Comparison of ENCODE assay signal across 9 cellular contexts in genomic region chr16:21277927-21278706, GRCh38. TPM values are rescaled to one million over a fixed set of nuclear protein-coding genes. Genes with fewer than 3 reads are reported as not detected.
DNase-seq lines count a peak whose midpoint lies in the region; ATAC-seq, FAIRE-seq and TF ChIP-seq lines count a peak whose summit lies in the region.
"Had no signal": no experiment of that assay in that cellular context is flagged by ENCODE, and none has a peak within 500 bp of the region (broad histone marks: within the 10 kb centered on the region; RNA-seq: fewer than 3 reads in every experiment).

TSS of gene CRYM (minus strand) at chr16:21278290. CDS start at chr16:21278251, 39 bp downstream.

- 4% methylated on average over 32 of the region's 46 CpGs for WGBS in K562 (ENCODE audit: insufficient coverage, low coverage, missing lambda C conversion rate)
- 3% methylated on average over 33 of the region's 46 CpGs for WGBS in smooth muscle cell (ENCODE audit: low lambda C conversion rate)

- peak within 1 kb of the TSS; percentile 36 for H3K4me3 ChIP-seq in K562
- H3K4me3 ChIP-seq in smooth muscle cell = peak within 1 kb of the TSS; percentile 60

- no peak for TF ChIP-seq POLR2A in K562 (conservative IDR thresholded peaks at IDR 0.05)

- no peaks in the 10 kb centered on the region for H3F3A ChIP-seq in smooth muscle cell (ENCODE audit: low read depth)

- H3K36me3 ChIP-seq in K562 (ENCODE audit: control insufficient read depth, insufficient read depth, low read length) (no peaks in the 10 kb centered on the region), smooth muscle cell (ENCODE audit: low read depth) (no peaks in the 10 kb centered on the region)

- POLR2A ChIA-PET in RWPE1 (lab: Yijun Ruan, JAX; ENCODE audit: low non-redundant PET) (no interaction called here), K562 (lab: Yijun Ruan, JAX) (interaction anchor here (1.0 to 1.1 kb wide), 3 partner anchors 9 to 61 kb away, joined by 3 to 5 read pairs (median 4); no protein-coding TSS in a partner anchor)

- H4K20me1 ChIP-seq in K562 (replicated peaks; ENCODE audit: control insufficient read depth, insufficient read depth, low read length) (no peaks in the 10 kb centered on the region), smooth muscle cell (ENCODE audit: low read depth) (no peaks in the 10 kb centered on the region)

- H3K9me1 ChIP-seq in K562 (ENCODE audit: control insufficient read depth, insufficient read depth, low read length) = no peaks in the 10 kb centered on the region

- DNase-seq in NCI-H1436 (lab: John Stamatoyannopoulos, UW) (peak; percentile 63), NCI-H1436 treated with DMSO at 0.1 percent for 48 hours (lab: John Stamatoyannopoulos, UW) (no peak), HK-2 (ENCODE audit: unreplicated experiment) (peak; percentile 38), RWPE1 (ENCODE audit: low spot score) (peak; percentile 55), K562 (ENCODE audit: extremely low read depth in 1 of 4, low spot score in 3 of 4) (peak; percentile 66 to 86 (median 86)), iPS-NIHi11 (ENCODE audit: low spot score) (peak; percentile 90), smooth muscle cell (lab: John Stamatoyannopoulos, UW; ENCODE audit: unreplicated experiment) (peak; percentile 18)

- H3K27me3 ChIP-seq in K562 (ENCODE audit: control insufficient read depth in 2 of 2, insufficient read depth in 2 of 2, low read length in 2 of 2) = peaks cover 19 to 35% of the 10 kb centered on the region in 2 experiments
- H3K27me3 ChIP-seq in smooth muscle cell (ENCODE audit: low read depth) = peaks cover 44% of the 10 kb centered on the region

- FAIRE-seq in K562 (lab: Jason Lieb, UNC) = no peak

- H2AFZ ChIP-seq in K562 (ENCODE audit: low read depth, low read length) = peak within 1 kb of the TSS; percentile 77
- peak within 1 kb of the TSS; percentile 90 for H2AFZ ChIP-seq in smooth muscle cell (ENCODE audit: low read depth)

- H3K4me1 ChIP-seq in K562 (replicated peaks in 1 of 2; ENCODE audit: control insufficient read depth in 2 of 2, insufficient read depth in 2 of 2, low read length in 2 of 2) = peaks cover 5 to 15% of the 10 kb centered on the region in 2 experiments; a peak in 3 of 5 replicates
- peaks cover 8% of the 10 kb centered on the region for H3K4me1 ChIP-seq in smooth muscle cell (ENCODE audit: low read depth)

- no TSS peak for BruUV-seq in K562 (replicated peaks; lab: Mats Ljungman, UMichigan)

- CTCF ChIA-PET in RWPE1 (lab: Yijun Ruan, JAX) = interaction anchor here (0.5 to 1.9 kb wide), 7 partner anchors 11 to 157 kb away, joined by 3 to 11 read pairs (median 4); no protein-coding TSS in a partner anchor
- CTCF ChIA-PET in K562 (lab: Yijun Ruan, JAX; ENCODE audit: low intra/inter-chr PET ratio) = interaction anchor here (3.9 kb wide), 1 partner anchor 89 kb away, joined by 27 read pairs; no protein-coding TSS in a partner anchor

- H3K9me3 ChIP-seq in K562 (replicated peaks; ENCODE audit: control insufficient read depth, insufficient read depth, low read depth, low read length) (peaks cover 7% of the 10 kb centered on the region), smooth muscle cell (replicated peaks; ENCODE audit: low read depth) (no peaks in the 10 kb centered on the region)

- intact Hi-C loops in K562 (cut with micrococcal nuclease) = loop anchor here (1.0 to 5.0 kb wide), 3 partner anchors 22 to 89 kb away; no protein-coding TSS in a partner anchor

- H3K79me2 ChIP-seq in K562 (ENCODE audit: control insufficient read depth, insufficient read depth, low read length) (no peaks in the 10 kb centered on the region), smooth muscle cell (ENCODE audit: low read depth) (no peaks in the 10 kb centered on the region)

- H3K9ac ChIP-seq in K562 (ENCODE audit: insufficient read depth in 1 of 2, low read depth in 2 of 2, low read length in 2 of 2) = peak within 1 kb of the TSS in 1 of 2 experiments; percentile 90; a peak in 3 of 4 replicates
- H3K9ac ChIP-seq in smooth muscle cell (ENCODE audit: low read depth) = peak within 1 kb of the TSS; percentile 62

- no peak for TF ChIP-seq EP300 in K562 (IDR thresholded peaks at IDR 0.05; ENCODE audit: low read length)

- H3K27ac ChIP-seq in RWPE1 (no peak within 1 kb of the TSS), K562 (ENCODE audit: extremely low read depth, low read depth, low read length) (no peak within 1 kb of the TSS; the same call in 2 of the 3 replicates), smooth muscle cell (ENCODE audit: low read depth) (no peak within 1 kb of the TSS)
- H3K27ac ChIP-seq: epithelial cell of prostate had no signal

- TF ChIP-seq CTCF in RWPE1 (conservative IDR thresholded peaks at IDR 0.05; ENCODE audit: low read depth) = peak; percentile 65
- TF ChIP-seq CTCF in K562 (IDR thresholded peaks at IDR 0.05 in 2 of 3, conservative IDR thresholded peaks at IDR 0.05 in 1 of 3; ENCODE audit: insufficient read depth in 2 of 3, low read depth in 1 of 3, low read length in 3 of 3) = peak; percentile 69 to 84 (median 78)
- TF ChIP-seq CTCF in smooth muscle cell (IDR thresholded peaks at IDR 0.05; ENCODE audit: borderline replicate concordance, insufficient read depth, poor library complexity, severe bottlenecking) = peak; percentile 71

- in situ Hi-C loops in K562 (cut with MboI) = loop anchor here (5.0 kb wide), 1 partner anchor 81 kb away; no protein-coding TSS in a partner anchor

- TF ChIP-seq RAD21 in K562 (CRISPR knock-in tag; conservative IDR thresholded peaks at IDR 0.05 in 1 of 2, IDR thresholded peaks at IDR 0.05 in 1 of 2) = peak; percentile 43 to 66

- peak within 1 kb of the TSS; percentile 87 for H3K4me2 ChIP-seq in K562 (ENCODE audit: insufficient read depth, low read length)
- H3K4me2 ChIP-seq in smooth muscle cell = peak within 1 kb of the TSS; percentile 88

- ATAC-seq in K562 = peak; percentile 99
- no peak for ATAC-seq in GM21381 (IDR thresholded peaks at IDR 0.05; ENCODE audit: unreplicated experiment)

TF ChIP-seq in K562, 482 proteins besides CTCF, POLR2A, EP300 and RAD21 (continues in another document):
- TF ChIP-seq ELF2 (CRISPR knock-in tag; IDR thresholded peaks at IDR 0.05) (no peak), ZNF395 (CRISPR knock-in tag; IDR thresholded peaks at IDR 0.05) (no peak), MITF (IDR thresholded peaks at IDR 0.05) (no peak), ETV1 (tag; conservative IDR thresholded peaks at IDR 0.05; ENCODE audit: low read depth) (no peak), GATAD2A (IDR thresholded peaks at IDR 0.05) (no peak), MTA1 (IDR thresholded peaks at IDR 0.05; ENCODE audit: borderline replicate concordance) (no peak), SRSF9 (IDR thresholded peaks at IDR 0.05; ENCODE audit: borderline replicate concordance, low read depth, low read length) (no peak), ZNF232 (CRISPR knock-in tag; IDR thresholded peaks at IDR 0.05) (no peak), ZBTB17 (CRISPR knock-in tag; IDR thresholded peaks at IDR 0.05) (no peak), ZNF668 (CRISPR knock-in tag; IDR thresholded peaks at IDR 0.05) (no peak), NR2C2 (CRISPR knock-in tag; IDR thresholded peaks at IDR 0.05) (no peak), NR2C2 (tag; IDR thresholded peaks at IDR 0.05) (no peak), ARID2 (IDR thresholded peaks at IDR 0.05) (peak; percentile 39; the same call in 1 of the 2 replicates), SAFB (IDR thresholded peaks at IDR 0.05; ENCODE audit: borderline replicate concordance, low read depth, low read length) (no peak)

RNA-seq across cellular contexts. Expression of gene CRYM, which starts in this region (rescaled TPM):
- 0.58 and 1.00 TPM in 2 replicates for total RNA-seq in K562 (2011; cell fraction: chromatin; rRNA removed; ENCODE audit: low replicate concordance)
- 0.33 and 0.66 TPM in 2 replicates for total RNA-seq in K562 (2011; cell fraction: nucleolus; rRNA removed)
- total RNA-seq in K562 (2011; cell fraction: nucleoplasm; rRNA removed) = 0.46 and 0.66 TPM in 2 replicates
- total RNA-seq in K562 (2014; rRNA removed) (0.41 and 0.65 TPM in 2 replicates), K562 (2014; rRNA removed; fragmentation: Illumina TruSeq; extraction: Trizol) (0.41 and 0.47 TPM in 2 replicates), K562 (2015; rRNA removed; fragmentation: Illumina TruSeq; extraction: Trizol) (0.23 and 0.58 TPM in 2 replicates), K562 (2021) (0.98 TPM in 2 replicates), smooth muscle cell (0.31 TPM in 1 of 2 replicates, not detected in the other)
- polyA plus RNA-seq in K562 (2011; rRNA removed) (0.56 and 0.62 TPM in 2 replicates), K562 (2014; fragmentation: Illumina TruSeq; extraction: Trizol) (0.47 and 0.59 TPM in 2 replicates), K562 (2014; fragmentation: Nextera tagmentation; extraction: Ambion mirVana) (under 1 TPM; 0.08 to 0.15 TPM), K562 (2014; rRNA removed) (0.37 and 0.73 TPM in 2 replicates), smooth muscle cell (not detected in 2 replicates)
- 0.62 and 1.7 TPM in 2 replicates for polyA plus RNA-seq in K562 (2011; cell fraction: cytosol; rRNA removed)
- 0.77 and 0.79 TPM in 2 replicates for polyA plus RNA-seq in K562 (2011; cell fraction: nucleus; rRNA removed)
- 0.82 and 1.5 TPM in 2 replicates for polyA plus RNA-seq in K562 (2012)
- polyA minus RNA-seq in K562 (2011; rRNA and poly(A)+ RNA removed) = 0.28 and 0.36 TPM in 2 replicates
- polyA minus RNA-seq in K562 (2011; cell fraction: cytosol; rRNA and poly(A)+ RNA removed) = not detected in 2 replicates
- polyA minus RNA-seq in K562 (2011; cell fraction: nucleus; rRNA and poly(A)+ RNA removed) = 0.33 TPM in 1 of 2 replicates, not detected in the other

Comparison
In these comparisons a context has a peak if more than half of its experiments do, and no peak if none do; other contexts are left out.
1. Peak in DNase-seq, H3K4me3 ChIP-seq, H3K9ac ChIP-seq and H3K4me2 ChIP-seq in smooth muscle cell; RNA of the gene not detected or under 1 TPM.